8 cellular contexts compared by ENCODE assay signal in the genomic region with DNA sequence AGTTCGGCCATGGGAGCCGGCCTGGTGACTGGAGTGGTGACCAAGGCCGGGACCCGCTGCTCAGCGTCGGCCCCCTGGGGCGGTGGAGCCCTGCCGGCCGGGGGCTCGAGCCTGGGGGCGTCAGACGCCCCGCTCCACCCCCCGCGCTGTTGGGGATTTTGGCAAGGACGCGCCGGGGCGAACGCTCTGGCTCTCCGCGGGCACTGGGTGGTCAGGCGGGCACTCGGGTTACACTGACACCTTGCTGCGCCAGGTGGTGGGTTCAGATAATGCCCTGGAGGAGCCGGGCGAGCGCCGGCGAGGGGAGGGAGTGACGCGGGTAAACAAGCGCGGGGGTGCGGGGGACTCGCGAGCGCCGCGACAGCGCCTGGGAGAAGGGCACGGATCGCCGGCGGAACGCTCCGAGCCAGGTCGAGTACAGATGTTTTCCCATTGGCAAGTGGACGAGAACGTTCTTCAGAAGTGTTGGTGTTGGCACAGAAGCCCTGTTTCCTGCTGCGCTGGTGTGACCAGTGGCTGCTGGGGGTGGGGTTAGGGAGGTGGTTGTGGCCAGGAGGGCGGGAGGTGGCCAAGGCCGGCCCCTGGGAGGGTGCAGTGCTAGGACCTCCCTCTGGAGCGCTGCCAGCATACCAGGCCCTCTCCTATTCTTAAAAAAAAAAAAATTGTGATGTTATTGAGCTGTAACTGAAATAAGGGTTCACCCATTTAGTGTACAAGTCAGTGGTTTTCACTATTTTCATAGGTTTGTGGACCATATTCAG.
A peak's percentile ranks its signal among the peaks of the same experiment; 100 is the strongest.
DNase-seq lines count a peak whose midpoint lies in the region; ATAC-seq and TF ChIP-seq lines count a peak whose summit lies in the region.

No MANE protein-coding gene starts in this region.

- TF ChIP-seq CTCF in choroid plexus epithelial cell (conservative IDR thresholded peaks at IDR 0.05; ENCODE audit: low read depth, low read length), result no peak

- DNase-seq in ACHN, result peak; percentile 81
- peak; percentile 85 for DNase-seq in NCI-H226
- DNase-seq in activated CD4-positive, alpha-beta T cell treated with anti-CD3 and anti-CD28 coated beads for 24 hours (ENCODE audit: low read depth in 2 of 2), result peak; percentile 74 to 78
- DNase-seq in choroid plexus epithelial cell (ENCODE audit: low read depth), result peak; percentile 99
- peak; percentile 93 for DNase-seq in kidney tubule cell (ENCODE audit: low spot score)
- peak; percentile 77 to 79 for DNase-seq in stimulated activated CD4-positive, alpha-beta T cell treated with anti-CD3 and anti-CD28 coated beads, Interleukin-15, amount 100 ng/mL, for 48 hours (ENCODE audit: low read depth in 2 of 2)

- ATAC-seq in GM18861 (IDR thresholded peaks at IDR 0.05; ENCODE audit: unreplicated experiment) (peak; percentile 30), HG03095 (IDR thresholded peaks at IDR 0.05; ENCODE audit: unreplicated experiment) (peak; percentile 47)

- in situ Hi-C loops in ACHN (cut with HindIII; ENCODE audit: low pct_ligation_motif_present, low pct_unique_long_range_greater_than_20kb, low sequenced_read_pairs), result no loop called here

- H3K4me3 ChIP-seq in choroid plexus epithelial cell (ENCODE audit: low read depth, low read length), result peak overlapping the region; percentile 97

Comparison
In these comparisons a context has a peak if more than half of its experiments do, and no peak if none do; other contexts are left out.
1. Peak in every context shown above with its lines: DNase-seq, ATAC-seq and H3K4me3 ChIP-seq.